Comparison of ENCODE assay signal across 1 cellular context in genomic region chr14:103121846-103122577, GRCh38.
TF ChIP-seq lines count a peak whose summit lies in the region.

No MANE protein-coding gene starts in this region.

TF ChIP-seq in WTC11, 78 proteins besides CTCF, POLR2A, EP300 and RAD21 (continued from another document):
- no peak for TF ChIP-seq ZNF281 (CRISPR knock-in tag; IDR thresholded peaks at IDR 0.05)
- TF ChIP-seq NFE2L1 (CRISPR knock-in tag; IDR thresholded peaks at IDR 0.05), result no peak
